ENCODE assay signal across 2 cellular contexts in genomic region chr16:57782607-57783055, GRCh38.
TF ChIP-seq lines count a peak whose summit lies in the region.

No MANE protein-coding gene starts in this region.

TF ChIP-seq in IMR-90, 13 proteins besides CTCF, POLR2A, EP300 and RAD21:
- TF ChIP-seq CEBPB (IDR thresholded peaks at IDR 0.05; ENCODE audit: low read depth, low read length): peak; percentile 54

TF ChIP-seq in WTC11, 78 proteins besides CTCF, POLR2A, EP300 and RAD21:
- peak; percentile 83 for TF ChIP-seq GABPB1 (CRISPR knock-in tag; IDR thresholded peaks at IDR 0.05)
